ENCODE assay signal across 9 cellular contexts in the genomic region with DNA sequence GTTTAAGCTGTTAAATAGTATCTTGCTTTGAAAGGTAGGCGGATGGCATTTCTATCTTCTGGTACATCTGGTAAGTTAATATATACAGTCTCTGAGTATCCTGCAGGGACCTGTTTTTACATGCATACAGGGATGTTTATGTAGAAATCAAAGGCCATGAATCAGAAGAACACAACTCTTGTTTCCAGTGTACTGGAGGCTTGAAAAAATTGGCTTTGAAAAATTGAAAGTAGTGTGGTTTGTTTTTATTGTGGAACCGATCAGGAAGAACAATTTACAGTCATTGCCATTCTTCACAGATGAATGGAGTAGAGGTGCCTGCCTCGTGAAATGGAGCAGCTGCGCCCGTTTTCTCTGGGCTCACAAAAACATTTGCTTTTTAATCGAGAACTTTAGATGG. TPM values are rescaled to one million over a fixed set of nuclear protein-coding genes. Genes with fewer than 3 reads are reported as not detected.
DNase-seq lines count a peak whose midpoint lies in the region; ATAC-seq and TF ChIP-seq lines count a peak whose summit lies in the region.
"Had no signal": no experiment of that assay in that cellular context is flagged by ENCODE, and none has a peak within 500 bp of the region (broad histone marks: within the 10 kb centered on the region; RNA-seq: fewer than 3 reads in every experiment).

No MANE protein-coding gene starts in this region.

- H3K27ac ChIP-seq in OCI-LY1 (ENCODE audit: low read depth, low read length, poor library complexity, severe bottlenecking) (peak overlapping the region; percentile 93), foreskin keratinocyte (peak overlapping the region; percentile 55)
- H3K27ac ChIP-seq: HL-60 had no signal

- H3K79me2 ChIP-seq in OCI-LY1 (ENCODE audit: insufficient read depth, low read length), result no peaks in the 10 kb centered on the region

- H3K4me3 ChIP-seq in OCI-LY1 (ENCODE audit: low read depth, low read length, poor library complexity, severe bottlenecking), result peak overlapping the region; percentile 35

- TF ChIP-seq CTCF in OCI-LY1 (IDR thresholded peaks at IDR 0.05; ENCODE audit: low read length) (no peak), foreskin keratinocyte (conservative IDR thresholded peaks at IDR 0.05) (no peak)

- peak overlapping the region; percentile 55 for H3K9ac ChIP-seq in OCI-LY1 (ENCODE audit: low read length)

- no peaks in the 10 kb centered on the region for H3K9me2 ChIP-seq in OCI-LY1 (ENCODE audit: low read depth, low read length)

- DNase-seq in ELR (ENCODE audit: low read depth) (peak; percentile 6), foreskin keratinocyte (peak; percentile 91 to 96), HuH-7.5 (ENCODE audit: low spot score) (no peak)
- no peak for DNase-seq in effector CD4-positive, alpha-beta T cell

- H3K9me3 ChIP-seq in OCI-LY1 (ENCODE audit: low read length), result no peaks in the 10 kb centered on the region

- H4K20me1 ChIP-seq in OCI-LY1 (ENCODE audit: insufficient read depth, low read length), result no peaks in the 10 kb centered on the region

- H3K27me3 ChIP-seq in OCI-LY1 (ENCODE audit: insufficient read depth, low read length) (no peaks in the 10 kb centered on the region), foreskin keratinocyte (no peaks in the 10 kb centered on the region)

- no peaks in the 10 kb centered on the region for H3F3A ChIP-seq in OCI-LY1 (ENCODE audit: insufficient read depth, low read length)

- peak overlapping the region; percentile 71 for H3K4me2 ChIP-seq in OCI-LY1 (ENCODE audit: low read length)

- H3K4me1 ChIP-seq in OCI-LY1 (ENCODE audit: insufficient read depth, low read length, severe bottlenecking) (peaks cover 35% of the 10 kb centered on the region), foreskin keratinocyte (peaks cover 16% of the 10 kb centered on the region)

- ATAC-seq in HG02759 (IDR thresholded peaks at IDR 0.05; ENCODE audit: unreplicated experiment), result peak; percentile 62
- peak; percentile 97 for ATAC-seq in foreskin keratinocyte
- ATAC-seq in HG03439 (IDR thresholded peaks at IDR 0.05; ENCODE audit: unreplicated experiment), result no peak
- no peak for ATAC-seq in HG02840 (IDR thresholded peaks at IDR 0.05; ENCODE audit: low FRiP score, unreplicated experiment)

- peak overlapping the region; percentile 43; the same call in 1 of the 2 replicates for H2AFZ ChIP-seq in OCI-LY1 (ENCODE audit: low read length)

- H3K36me3 ChIP-seq in OCI-LY1 (ENCODE audit: insufficient read depth, low read length), result no peaks in the 10 kb centered on the region

RNA-seq across cellular contexts. Expression of gene RPA3, which starts 54.0 kb away (rescaled TPM):
- 71.0 and 88.1 TPM in 2 replicates for total RNA-seq in foreskin keratinocyte
- polyA plus RNA-seq in foreskin keratinocyte, result 87.0 and 110 TPM in 2 replicates

Comparison
In these comparisons a context has a peak if more than half of its experiments do, and no peak if none do; other contexts are left out.
1. DNase-seq: peak in ELR (single experiment) and foreskin keratinocyte (2 of 2); none in HuH-7.5 (single experiment) and effector CD4-positive, alpha-beta T cell (single experiment).
2. ATAC-seq: peak in HG02759 (single experiment) and foreskin keratinocyte (single experiment); none in HG03439 (single experiment) and HG02840 (single experiment).